33 cellular contexts compared by ENCODE assay signal in genomic region chr12:84585996-84586395, GRCh38.
DNase-seq lines count a peak whose midpoint lies in the region; ATAC-seq and TF ChIP-seq lines count a peak whose summit lies in the region.
"Had no signal": no experiment of that assay in that cellular context is flagged by ENCODE, and none has a peak within 500 bp of the region (broad histone marks: within the 10 kb centered on the region; RNA-seq: fewer than 3 reads in every experiment).

No MANE protein-coding gene starts in this region.

- H3K9me2 ChIP-seq in GM23248 (ENCODE audit: insufficient read depth): no peaks in the 10 kb centered on the region

- H2AFZ ChIP-seq in ACC112 (ENCODE audit: low read length, unreplicated experiment): no peak overlapping the region
- H2AFZ ChIP-seq in GM23248: peak overlapping the region; percentile 48
- H2AFZ ChIP-seq: hepatocyte had no signal

- H3K27ac ChIP-seq in ACC112 (ENCODE audit: low read depth, low read length) (no peak overlapping the region), GM23248 (no peak overlapping the region), upper lobe of right lung (no peak overlapping the region)
- H3K27ac ChIP-seq: BLaER1 treated with 17β-estradiol and CSF1 and Interleukin-3, amounts not matched to agents 10 nM and 100 nM; esophagus muscularis mucosa; hepatocyte; psoas muscle; sigmoid colon had no signal

- H3K27me3 ChIP-seq in ACC112 (ENCODE audit: insufficient read depth, low read length): no peaks in the 10 kb centered on the region
- H3K27me3 ChIP-seq in GM23248 (replicated peaks; ENCODE audit: insufficient read depth): no peaks in the 10 kb centered on the region
- H3K27me3 ChIP-seq in adipocyte (replicated peaks; ENCODE audit: control insufficient read depth, insufficient read depth, low read length): no peaks in the 10 kb centered on the region
- no peaks in the 10 kb centered on the region for H3K27me3 ChIP-seq in upper lobe of right lung
- H3K27me3 ChIP-seq: BLaER1 treated with 17β-estradiol and CSF1 and Interleukin-3, amounts not matched to agents 10 nM and 100 nM; esophagus muscularis mucosa; hepatocyte; sigmoid colon had no signal

- no peaks in the 10 kb centered on the region for H3K9me3 ChIP-seq in GM23248 (ENCODE audit: low read depth)
- H3K9me3 ChIP-seq in adipocyte (ENCODE audit: control insufficient read depth, low read length): no peaks in the 10 kb centered on the region
- no peaks in the 10 kb centered on the region for H3K9me3 ChIP-seq in upper lobe of right lung
- H3K9me3 ChIP-seq: BLaER1 treated with 17β-estradiol and CSF1 and Interleukin-3, amounts not matched to agents 10 nM and 100 nM; esophagus muscularis mucosa; mucosa of descending colon; psoas muscle; sigmoid colon had no signal

- in situ Hi-C loops in GM23248 (cut with MboI): no loop called here

- 10 to 11% methylated on average over 3 of the region's 3 CpGs for WGBS in GM23248 (ENCODE audit: low coverage in 1 of 2, low lambda C conversion rate in 2 of 2, missing lambda C conversion rate in 2 of 2), 2 experiments

- H3K9ac ChIP-seq in GM23248 (no peak overlapping the region), adipocyte (ENCODE audit: low read length) (no peak overlapping the region)
- H3K9ac ChIP-seq: BLaER1 treated with 17β-estradiol and CSF1 and Interleukin-3, amounts not matched to agents 10 nM and 100 nM had no signal

- H3K4me2 ChIP-seq in GM23248 (ENCODE audit: unreplicated experiment): peak overlapping the region; percentile 35
- H3K4me2 ChIP-seq: BLaER1 treated with 17β-estradiol and CSF1 and Interleukin-3, amounts not matched to agents 10 nM and 100 nM; hepatocyte had no signal

- H3K36me3 ChIP-seq in ACC112 (ENCODE audit: insufficient read depth, low read length) (no peaks in the 10 kb centered on the region), GM23248 (ENCODE audit: low read depth) (no peaks in the 10 kb centered on the region), adipocyte (ENCODE audit: control insufficient read depth, insufficient read depth, low read length, severe bottlenecking) (no peaks in the 10 kb centered on the region), upper lobe of right lung (no peaks in the 10 kb centered on the region)
- H3K36me3 ChIP-seq: BLaER1 treated with 17β-estradiol and CSF1 and Interleukin-3, amounts not matched to agents 10 nM and 100 nM; esophagus muscularis mucosa; sigmoid colon had no signal

- ATAC-seq in upper lobe of right lung: no peak
- ATAC-seq: activated CD8-positive, alpha-beta memory T cell treated with anti-CD3 and anti-CD28 coated beads, Interleukin-2, amount 10 ng/mL, durations not matched to agents 7 days and 5 days; activated T-cell treated with anti-CD3 and anti-CD28 coated beads, Interleukin-2, amount 50 U/mL, for 4 hours; left cardiac atrium; mucosa of descending colon; natural killer cell; psoas muscle; stimulated activated effector memory CD8-positive, alpha-beta T cell treated with anti-CD3 and anti-CD28 coated beads, Interleukin-12 subunit alpha, Interleukin-12 subunit beta, amount 100 ng/mL, for 72 hours had no signal

- TF ChIP-seq CTCF in upper lobe of right lung (IDR thresholded peaks at IDR 0.05): no peak

- intact Hi-C loops in upper lobe of right lung (cut with DNase I): no loop called here

- no peaks in the 10 kb centered on the region for H4K20me1 ChIP-seq in GM23248 (ENCODE audit: insufficient read depth)
- H4K20me1 ChIP-seq: BLaER1 treated with 17β-estradiol and CSF1 and Interleukin-3, amounts not matched to agents 10 nM and 100 nM had no signal

- H3K79me2 ChIP-seq in ACC112 (ENCODE audit: control insufficient read depth, insufficient read depth, low read length, unreplicated experiment) (no peaks in the 10 kb centered on the region), GM23248 (ENCODE audit: insufficient read depth) (no peaks in the 10 kb centered on the region)
- H3K79me2 ChIP-seq: hepatocyte had no signal

- peak; percentile 62 for DNase-seq in GM23248
- DNase-seq in adipocyte (ENCODE audit: low read depth): peak; percentile 14
- DNase-seq in foreskin melanocyte: peak; percentile 77
- no peak for DNase-seq in NCI-H2196 (lab: John Stamatoyannopoulos, UW; ENCODE audit: unreplicated experiment)
- no peak for DNase-seq in upper lobe of right lung
- DNase-seq in iPS-NIHi11 (ENCODE audit: low spot score): no peak
- no peak for DNase-seq in activated CD4-positive, alpha-beta T cell treated with anti-CD3 and anti-CD28 coated beads, Interleukin-2, amount 50 U/mL, for 4 hours
- DNase-seq: activated B cell treated with CpG ODN at 0.5 μM for 24 hours; activated CD8-positive, alpha-beta memory T cell treated with anti-CD3 and anti-CD28 coated beads, Interleukin-2, amount 10 ng/mL, durations not matched to agents 7 days and 5 days; activated gamma-delta T cell treated with Interleukin-2 at 50 U/mL for 16 hours; activated T-cell treated with anti-CD3 and anti-CD28 coated beads, Interleukin-2, amount 50 U/mL, for 4 hours; cerebellar nuclear complex; dermis blood vessel endothelial cell; DMS53; endodermal cell; GDM1; HCEC 1CT; Kasumi-1; left cardiac atrium; mucosa of descending colon; natural killer cell; NCI-H1436 treated with DMSO at 0.1 percent for 48 hours; NCI-H2081 treated with DMSO at 0.1 percent for 48 hours; NCI-H345; NCI-H748 treated with DMSO at 0.1 percent for 48 hours; occipital lobe; psoas muscle; sigmoid colon had no signal

- H3K4me3 ChIP-seq in ACC112 (ENCODE audit: low read depth, low read length) (peak overlapping the region; percentile 35; the same call in 1 of the 2 replicates), GM23248 (peak overlapping the region; percentile 12; the same call in 1 of the 2 replicates), adipocyte (ENCODE audit: low read length) (no peak overlapping the region), upper lobe of right lung (no peak overlapping the region)
- H3K4me3 ChIP-seq: BLaER1 treated with 17β-estradiol and CSF1 and Interleukin-3, amounts not matched to agents 10 nM and 100 nM; esophagus muscularis mucosa; hepatocyte; mucosa of descending colon; psoas muscle; sigmoid colon had no signal

- H3F3A ChIP-seq in GM23248 (ENCODE audit: insufficient read depth): peaks cover 8% of the 10 kb centered on the region

- H3K4me1 ChIP-seq in ACC112 (ENCODE audit: control insufficient read depth, insufficient read depth, low read length, unreplicated experiment): peaks cover 8% of the 10 kb centered on the region
- peaks cover 10% of the 10 kb centered on the region for H3K4me1 ChIP-seq in GM23248 (ENCODE audit: insufficient read depth)
- no peaks in the 10 kb centered on the region for H3K4me1 ChIP-seq in adipocyte (ENCODE audit: control insufficient read depth, insufficient read depth, low read length)
- no peaks in the 10 kb centered on the region for H3K4me1 ChIP-seq in upper lobe of right lung
- H3K4me1 ChIP-seq: esophagus muscularis mucosa, psoas muscle, sigmoid colon had no signal

Comparison
In these comparisons a context has a peak if more than half of its experiments do, and no peak if none do; other contexts are left out.
1. H3K4me3 ChIP-seq: peak in ACC112 (single experiment) and GM23248 (single experiment); none in adipocyte (single experiment) and upper lobe of right lung (single experiment).
2. DNase-seq: peak in GM23248 (single experiment), adipocyte (single experiment) and foreskin melanocyte (single experiment); none in NCI-H2196 (single experiment), upper lobe of right lung (single experiment), iPS-NIHi11 (single experiment) and activated CD4-positive, alpha-beta T cell treated with anti-CD3 and anti-CD28 coated beads, Interleukin-2, amount 50 U/mL, for 4 hours (0 of 2).